24 cellular contexts compared by ENCODE assay signal in genomic region chr1:172912765-172913260, GRCh38.
"Had no signal": no experiment of that assay in that cellular context is flagged by ENCODE, and none has a peak within 500 bp of the region (broad histone marks: within the 10 kb centered on the region; RNA-seq: fewer than 3 reads in every experiment).

No MANE protein-coding gene starts in this region.

- H3K27ac Mint-ChIP-seq: nephron progenitor cell; stimulated activated effector memory CD8-positive, alpha-beta T cell treated with anti-CD3 and anti-CD28 coated beads, Interleukin-12 subunit alpha, Interleukin-12 subunit beta, amount 100 ng/mL, for 72 hours; type B pancreatic cell had no signal

- H3K36me3 ChIP-seq: gastrocnemius medialis, sigmoid colon, tibial artery had no signal

- H3K27me3 Mint-ChIP-seq: naive thymus-derived CD8-positive, alpha-beta T cell; type B pancreatic cell had no signal

- H3K4me3 ChIP-seq: coronary artery, gastrocnemius medialis, lung, psoas muscle, sigmoid colon, testis, tibial artery had no signal

- ATAC-seq: gastrocnemius medialis; left ventricle myocardium superior; naive thymus-derived CD8-positive, alpha-beta T cell; psoas muscle; right cardiac atrium; stimulated activated effector memory CD8-positive, alpha-beta T cell treated with anti-CD3 and anti-CD28 coated beads, Interleukin-12 subunit alpha, Interleukin-12 subunit beta, amount 100 ng/mL, for 72 hours; stimulated activated naive CD8-positive, alpha-beta T cell treated with anti-CD3 and anti-CD28 coated beads, Interleukin-15, Interleukin-2, amounts not matched to agents 100 U/mL and 50 U/mL, for 24 hours had no signal

- H3K4me1 Mint-ChIP-seq: nephron progenitor cell; stimulated activated effector memory CD8-positive, alpha-beta T cell treated with anti-CD3 and anti-CD28 coated beads, Interleukin-12 subunit alpha, Interleukin-12 subunit beta, amount 100 ng/mL, for 72 hours had no signal

- DNase-seq: dermis blood vessel endothelial cell; effector memory CD4-positive, alpha-beta T cell; foreskin fibroblast; gastrocnemius medialis; head of caudate nucleus; left ventricle myocardium superior; naive thymus-derived CD8-positive, alpha-beta T cell; nephron progenitor cell; nucleus accumbens; psoas muscle; right cardiac atrium; sigmoid colon; stimulated activated CD4-positive, alpha-beta T cell treated with anti-CD3 and anti-CD28 coated beads, Interleukin-2, amount 100 ng/mL, for 24 hours; stimulated activated CD4-positive, alpha-beta T cell treated with anti-CD3 and anti-CD28 coated beads, Interleukin-4, amount 100 ng/mL, for 24 hours; stimulated activated naive CD8-positive, alpha-beta T cell treated with anti-CD3 and anti-CD28 coated beads, Interleukin-15, Interleukin-2, amounts not matched to agents 100 U/mL and 50 U/mL, for 24 hours; substantia nigra; testis; tibial artery had no signal

- H3K4me3 Mint-ChIP-seq: naive thymus-derived CD8-positive, alpha-beta T cell; nephron progenitor cell; stimulated activated effector memory CD8-positive, alpha-beta T cell treated with anti-CD3 and anti-CD28 coated beads, Interleukin-12 subunit alpha, Interleukin-12 subunit beta, amount 100 ng/mL, for 72 hours; type B pancreatic cell had no signal

- H3K36me3 Mint-ChIP-seq: stimulated activated effector memory CD8-positive, alpha-beta T cell treated with anti-CD3 and anti-CD28 coated beads, Interleukin-12 subunit alpha, Interleukin-12 subunit beta, amount 100 ng/mL, for 72 hours; type B pancreatic cell had no signal

- H3K9me3 Mint-ChIP-seq: stimulated activated effector memory CD8-positive, alpha-beta T cell treated with anti-CD3 and anti-CD28 coated beads, Interleukin-12 subunit alpha, Interleukin-12 subunit beta, amount 100 ng/mL, for 72 hours; type B pancreatic cell had no signal

- H3K9me3 ChIP-seq: testis had no signal

- H3K27me3 ChIP-seq: gastrocnemius medialis, sigmoid colon, testis, tibial artery had no signal

- H3K27ac ChIP-seq: coronary artery, gastrocnemius medialis, psoas muscle, testis, tibial artery had no signal

- FAIRE-seq: endometrium, keratinocyte had no signal

- H3K4me1 ChIP-seq: gastrocnemius medialis, psoas muscle, testis had no signal
